In genomic region chr5:29524197-29524596, GRCh38 we compare ENCODE assay signal across 17 cellular contexts.
DNase-seq lines count a peak whose midpoint lies in the region; ATAC-seq, FAIRE-seq and TF ChIP-seq lines count a peak whose summit lies in the region.
"Had no signal": no experiment of that assay in that cellular context is flagged by ENCODE, and none has a peak within 500 bp of the region (broad histone marks: within the 10 kb centered on the region; RNA-seq: fewer than 3 reads in every experiment).

No MANE protein-coding gene starts in this region.

- BruUV-seq in K562 (replicated peaks; lab: Mats Ljungman, UMichigan), result no TSS peak

- H2AFZ ChIP-seq in K562 (ENCODE audit: low read depth, low read length) (no peak overlapping the region), GM23248 (no peak overlapping the region)

- CTCF ChIA-PET in K562 (lab: Yijun Ruan, JAX; ENCODE audit: low intra/inter-chr PET ratio), result no interaction called here

- TF ChIP-seq CTCF in K562 (IDR thresholded peaks at IDR 0.05 in 2 of 3, conservative IDR thresholded peaks at IDR 0.05 in 1 of 3; ENCODE audit: insufficient read depth in 2 of 3, low read depth in 1 of 3, low read length in 3 of 3) (no peak), thyroid gland (IDR thresholded peaks at IDR 0.05) (no peak)

- H3K4me3 Mint-ChIP-seq in effector memory CD8-positive, alpha-beta T cell, result no peak overlapping the region
- H3K4me3 Mint-ChIP-seq: B cell; CD8-positive, alpha-beta T cell had no signal

- H3K9me3 ChIP-seq in HUES48 (ENCODE audit: control insufficient read depth, insufficient read depth, low read length), result no peaks in the 10 kb centered on the region
- no peaks in the 10 kb centered on the region for H3K9me3 ChIP-seq in K562 (replicated peaks; ENCODE audit: control insufficient read depth, insufficient read depth, low read depth, low read length)
- H3K9me3 ChIP-seq in iPS-18a (ENCODE audit: control insufficient read depth, low read depth, low read length), result no peaks in the 10 kb centered on the region
- no peaks in the 10 kb centered on the region for H3K9me3 ChIP-seq in thyroid gland
- no peaks in the 10 kb centered on the region for H3K9me3 ChIP-seq in GM23248 (ENCODE audit: low read depth)
- H3K9me3 ChIP-seq: BLaER1 treated with 17β-estradiol and CSF1 and Interleukin-3, amounts not matched to agents 10 nM and 100 nM had no signal

- POLR2A ChIA-PET in K562 (lab: Yijun Ruan, JAX), result no interaction called here

- no peak overlapping the region for H3K27ac Mint-ChIP-seq in effector memory CD8-positive, alpha-beta T cell
- H3K27ac Mint-ChIP-seq: B cell; CD8-positive, alpha-beta T cell had no signal

- H3K27me3 ChIP-seq in HUES48 (ENCODE audit: control insufficient read depth, insufficient read depth, low read length) (no peaks in the 10 kb centered on the region), K562 (ENCODE audit: control insufficient read depth in 2 of 2, insufficient read depth in 2 of 2, low read length in 2 of 2) (no peaks in the 10 kb centered on the region), iPS-18a (ENCODE audit: control insufficient read depth, insufficient read depth, low read length) (no peaks in the 10 kb centered on the region), thyroid gland (no peaks in the 10 kb centered on the region), GM23248 (replicated peaks; ENCODE audit: insufficient read depth) (no peaks in the 10 kb centered on the region)
- H3K27me3 ChIP-seq: BLaER1 treated with 17β-estradiol and CSF1 and Interleukin-3, amounts not matched to agents 10 nM and 100 nM had no signal

- no peaks in the 10 kb centered on the region for H3K9me1 ChIP-seq in K562 (ENCODE audit: control insufficient read depth, insufficient read depth, low read length)

- intact Hi-C loops in K562 (cut with micrococcal nuclease), result no loop called here
- intact Hi-C loops in thyroid gland (cut with DNase I), result no loop called here

- 11% methylated on average over 2 of the region's 2 CpGs for WGBS in K562 (ENCODE audit: insufficient coverage, low coverage, missing lambda C conversion rate)
- 41 to 49% methylated on average over 2 of the region's 2 CpGs for WGBS in thyroid gland, 2 donors
- WGBS in GM23248 (ENCODE audit: low coverage in 1 of 2, low lambda C conversion rate in 2 of 2, missing lambda C conversion rate in 2 of 2), 2 experiments, result 14 to 16% methylated on average over 2 of the region's 2 CpGs

- H3K9me3 Mint-ChIP-seq in effector memory CD8-positive, alpha-beta T cell, result peaks cover 2 to 11% of the 10 kb centered on the region in 2 donors

- peak overlapping the region; percentile 44; the same call in 1 of the 2 replicates for H3K9ac ChIP-seq in HUES48 (ENCODE audit: low read depth, low read length)
- H3K9ac ChIP-seq in K562 (ENCODE audit: insufficient read depth in 1 of 2, low read depth in 2 of 2, low read length in 2 of 2), result no peak overlapping the region
- no peak overlapping the region for H3K9ac ChIP-seq in iPS-18a (ENCODE audit: low read length)
- H3K9ac ChIP-seq in GM23248, result no peak overlapping the region
- H3K9ac ChIP-seq: BLaER1 treated with 17β-estradiol and CSF1 and Interleukin-3, amounts not matched to agents 10 nM and 100 nM; KMS-11 had no signal

- H3K4me3 ChIP-seq in HUES48 (ENCODE audit: low read depth, low read length) (no peak overlapping the region; the same call in 1 of the 2 replicates), K562 (no peak overlapping the region), iPS-18a (ENCODE audit: low read length) (peak overlapping the region; percentile 6), thyroid gland (replicated peaks in 1 of 3) (no peak overlapping the region), GM23248 (no peak overlapping the region)
- H3K4me3 ChIP-seq: BLaER1 treated with 17β-estradiol and CSF1 and Interleukin-3, amounts not matched to agents 10 nM and 100 nM had no signal

- no peak for ATAC-seq in K562
- ATAC-seq in effector memory CD8-positive, alpha-beta T cell (replicated peaks), result no peak
- ATAC-seq: CD8-positive, alpha-beta T cell had no signal

- H3F3A ChIP-seq in GM23248 (ENCODE audit: insufficient read depth), result no peaks in the 10 kb centered on the region

- H3K27ac ChIP-seq in HUES48 (ENCODE audit: low read depth, low read length), result peak overlapping the region; percentile 74
- H3K27ac ChIP-seq in K562 (ENCODE audit: extremely low read depth, low read depth, low read length), result no peak overlapping the region
- peak overlapping the region; percentile 87 for H3K27ac ChIP-seq in iPS-18a (ENCODE audit: low read length)
- H3K27ac ChIP-seq in thyroid gland, result no peak overlapping the region
- H3K27ac ChIP-seq in GM23248, result no peak overlapping the region
- H3K27ac ChIP-seq: BLaER1 treated with 17β-estradiol and CSF1 and Interleukin-3, amounts not matched to agents 10 nM and 100 nM; HL-60; KMS-11 had no signal

- TF ChIP-seq POLR2A in K562 (conservative IDR thresholded peaks at IDR 0.05) (no peak), thyroid gland (IDR thresholded peaks at IDR 0.05) (no peak)

- H3K4me1 Mint-ChIP-seq in effector memory CD8-positive, alpha-beta T cell (ENCODE audit: low read depth in 2 of 2), result no peaks in the 10 kb centered on the region
- H3K4me1 Mint-ChIP-seq: B cell had no signal

- H3K36me3 ChIP-seq in HUES48 (ENCODE audit: control insufficient read depth, insufficient read depth, low read length) (no peaks in the 10 kb centered on the region), K562 (ENCODE audit: control insufficient read depth, insufficient read depth, low read length) (no peaks in the 10 kb centered on the region), iPS-18a (ENCODE audit: control insufficient read depth, low read depth, low read length) (no peaks in the 10 kb centered on the region), thyroid gland (no peaks in the 10 kb centered on the region), GM23248 (ENCODE audit: low read depth) (no peaks in the 10 kb centered on the region)
- H3K36me3 ChIP-seq: BLaER1 treated with 17β-estradiol and CSF1 and Interleukin-3, amounts not matched to agents 10 nM and 100 nM had no signal

- in situ Hi-C loops in K562 (cut with MboI), result no loop called here
- in situ Hi-C loops in GM23248 (cut with MboI), result no loop called here

- H3K79me2 ChIP-seq in K562 (ENCODE audit: control insufficient read depth, insufficient read depth, low read length) (no peaks in the 10 kb centered on the region), GM23248 (ENCODE audit: insufficient read depth) (no peaks in the 10 kb centered on the region)

- H3K4me2 ChIP-seq in K562 (ENCODE audit: insufficient read depth, low read length) (no peak overlapping the region), GM23248 (ENCODE audit: unreplicated experiment) (no peak overlapping the region)
- H3K4me2 ChIP-seq: BLaER1 treated with 17β-estradiol and CSF1 and Interleukin-3, amounts not matched to agents 10 nM and 100 nM; KMS-11 had no signal

- no peaks in the 10 kb centered on the region for H3K27me3 Mint-ChIP-seq in effector memory CD8-positive, alpha-beta T cell
- H3K27me3 Mint-ChIP-seq: B cell had no signal

- no peak for DNase-seq in K562 (ENCODE audit: extremely low read depth in 1 of 4, low spot score in 3 of 4)
- DNase-seq in effector memory CD8-positive, alpha-beta T cell, result no peak
- no peak for DNase-seq in thyroid gland
- no peak for DNase-seq in GM23248
- DNase-seq: CD8-positive, alpha-beta T cell; COR-L47; DMS 273 treated with DMSO at 0.1 percent for 48 hours; DND-41; EL; HCEC 1CT had no signal

- no peak for TF ChIP-seq EP300 in K562 (IDR thresholded peaks at IDR 0.05; ENCODE audit: low read length)

- peak; percentile 35 for FAIRE-seq in K562 (lab: Jason Lieb, UNC)
- FAIRE-seq: GM12891 had no signal

- H3K36me3 Mint-ChIP-seq in effector memory CD8-positive, alpha-beta T cell (ENCODE audit: insufficient read depth), result no peaks in the 10 kb centered on the region
- H3K36me3 Mint-ChIP-seq: CD8-positive, alpha-beta T cell had no signal

- no peak for TF ChIP-seq RAD21 in K562 (CRISPR knock-in tag; conservative IDR thresholded peaks at IDR 0.05 in 1 of 2, IDR thresholded peaks at IDR 0.05 in 1 of 2)

- H4K20me1 ChIP-seq in K562 (replicated peaks; ENCODE audit: control insufficient read depth, insufficient read depth, low read length) (no peaks in the 10 kb centered on the region), GM23248 (ENCODE audit: insufficient read depth) (no peaks in the 10 kb centered on the region)
- H4K20me1 ChIP-seq: BLaER1 treated with 17β-estradiol and CSF1 and Interleukin-3, amounts not matched to agents 10 nM and 100 nM had no signal

- H3K9me2 ChIP-seq in GM23248 (ENCODE audit: insufficient read depth), result no peaks in the 10 kb centered on the region

- H3K4me1 ChIP-seq in HUES48 (ENCODE audit: control insufficient read depth, insufficient read depth, low read length), result peaks cover 16% of the 10 kb centered on the region
- no peaks in the 10 kb centered on the region for H3K4me1 ChIP-seq in K562 (replicated peaks in 1 of 2; ENCODE audit: control insufficient read depth in 2 of 2, insufficient read depth in 2 of 2, low read length in 2 of 2)
- H3K4me1 ChIP-seq in iPS-18a (ENCODE audit: control insufficient read depth, low read depth, low read length), result peaks cover 16% of the 10 kb centered on the region
- no peaks in the 10 kb centered on the region for H3K4me1 ChIP-seq in thyroid gland
- no peaks in the 10 kb centered on the region for H3K4me1 ChIP-seq in GM23248 (ENCODE audit: insufficient read depth)
- H3K4me1 ChIP-seq: BLaER1 treated with 17β-estradiol and CSF1 and Interleukin-3, amounts not matched to agents 10 nM and 100 nM had no signal

TF ChIP-seq in K562, 482 proteins besides CTCF, POLR2A, EP300 and RAD21:
- TF ChIP-seq ZSCAN29 (IDR thresholded peaks at IDR 0.05), result no peak
- TF ChIP-seq ZNF695 (CRISPR knock-in tag; IDR thresholded peaks at IDR 0.05), result no peak
- no peak for TF ChIP-seq SUPT5H (IDR thresholded peaks at IDR 0.05)

Comparison
In these comparisons a context has a peak if more than half of its experiments do, and no peak if none do; other contexts are left out.
1. H3K27ac ChIP-seq: peak in HUES48 (single experiment) and iPS-18a (single experiment); none in K562 (single experiment), thyroid gland (0 of 3) and GM23248 (single experiment).